In genomic region chr15:39781147-39781966, GRCh38 we compare ENCODE assay signal across 10 cellular contexts. TPM values are rescaled to one million over a fixed set of nuclear protein-coding genes. Genes with fewer than 3 reads are reported as not detected.
A peak's percentile ranks its signal among the peaks of the same experiment; 100 is the strongest.
DNase-seq lines count a peak whose midpoint lies in the region; ATAC-seq and TF ChIP-seq lines count a peak whose summit lies in the region.
"Had no signal": no experiment of that assay in that cellular context is flagged by ENCODE, and none has a peak within 500 bp of the region (broad histone marks: within the 10 kb centered on the region; RNA-seq: fewer than 3 reads in every experiment).

No MANE protein-coding gene starts in this region.

- peak overlapping the region; percentile 37 for H3K27ac ChIP-seq in RWPE2 (ENCODE audit: poor library complexity, severe bottlenecking)
- H3K27ac ChIP-seq in effector memory CD4-positive, alpha-beta T cell (ENCODE audit: insufficient read depth, low read length, poor library complexity, severe bottlenecking): peak overlapping the region; percentile 43
- H3K27ac ChIP-seq: foreskin keratinocyte, suprapubic skin had no signal

- no peak for ATAC-seq in activated naive CD4-positive, alpha-beta T cell treated with anti-CD3 and anti-CD28 coated beads, Interleukin-2, amount 50 U/mL, for 72 hours
- ATAC-seq in RWPE2 (ENCODE audit: low read depth): no peak
- no peak for ATAC-seq in stimulated activated memory B cell treated with anti-CD40 and anti-IgM and Interleukin-4, amounts not matched to agents 10 μg/mL and 1 μg/mL and 100 μg/mL, for 72 hours

- H3K4me3 ChIP-seq in RWPE2 (ENCODE audit: severe bottlenecking): no peak overlapping the region
- no peak overlapping the region for H3K4me3 ChIP-seq in effector memory CD4-positive, alpha-beta T cell (ENCODE audit: insufficient read depth, low read depth, low read length, poor library complexity, severe bottlenecking)

- no peaks in the 10 kb centered on the region for H3K9me3 Mint-ChIP-seq in activated naive CD4-positive, alpha-beta T cell treated with anti-CD3 and anti-CD28 coated beads for 36 hours
- no peaks in the 10 kb centered on the region for H3K9me3 Mint-ChIP-seq in activated naive CD4-positive, alpha-beta T cell treated with anti-CD3 and anti-CD28 coated beads, Interleukin-2, amount 50 U/mL, for 72 hours
- H3K9me3 Mint-ChIP-seq in stimulated activated memory B cell treated with anti-CD40 and anti-IgM and Interleukin-4, amounts not matched to agents 10 μg/mL and 1 μg/mL and 100 μg/mL, for 72 hours: no peaks in the 10 kb centered on the region

- CTCF ChIA-PET in activated naive CD4-positive, alpha-beta T cell treated with anti-CD3 and anti-CD28 coated beads for 36 hours (lab: Charles Lee): no interaction called here

- H3K4me1 ChIP-seq in RWPE2 (ENCODE audit: insufficient read depth, poor library complexity, severe bottlenecking): peaks cover 26% of the 10 kb centered on the region
- peaks cover 6% of the 10 kb centered on the region for H3K4me1 ChIP-seq in effector memory CD4-positive, alpha-beta T cell (ENCODE audit: control insufficient read depth, insufficient read depth, low read length, poor library complexity, severe bottlenecking)

- no peaks in the 10 kb centered on the region for H3K27me3 Mint-ChIP-seq in activated naive CD4-positive, alpha-beta T cell treated with anti-CD3 and anti-CD28 coated beads for 36 hours (ENCODE audit: low read depth)
- H3K27me3 Mint-ChIP-seq in stimulated activated memory B cell treated with anti-CD40 and anti-IgM and Interleukin-4, amounts not matched to agents 10 μg/mL and 1 μg/mL and 100 μg/mL, for 72 hours: peaks cover 11% of the 10 kb centered on the region

- no peak for TF ChIP-seq CTCF in RWPE2 (IDR thresholded peaks at IDR 0.05; ENCODE audit: poor library complexity, severe bottlenecking)

- H3K36me3 Mint-ChIP-seq in activated naive CD4-positive, alpha-beta T cell treated with anti-CD3 and anti-CD28 coated beads for 36 hours (ENCODE audit: low read depth): no peaks in the 10 kb centered on the region
- peaks cover 0 to 12% of the 10 kb centered on the region in 2 donors for H3K36me3 Mint-ChIP-seq in activated naive CD4-positive, alpha-beta T cell treated with anti-CD3 and anti-CD28 coated beads, Interleukin-2, amount 50 U/mL, for 72 hours
- H3K36me3 Mint-ChIP-seq in stimulated activated memory B cell treated with anti-CD40 and anti-IgM and Interleukin-4, amounts not matched to agents 10 μg/mL and 1 μg/mL and 100 μg/mL, for 72 hours: no peaks in the 10 kb centered on the region

- H3K9me3 ChIP-seq in RWPE2 (ENCODE audit: severe bottlenecking): no peaks in the 10 kb centered on the region
- H3K9me3 ChIP-seq in effector memory CD4-positive, alpha-beta T cell (ENCODE audit: control insufficient read depth, low read length): no peaks in the 10 kb centered on the region
- H3K9me3 ChIP-seq: suprapubic skin had no signal

- H3K4me3 Mint-ChIP-seq in activated naive CD4-positive, alpha-beta T cell treated with anti-CD3 and anti-CD28 coated beads for 36 hours: peak overlapping the region; percentile 77
- peak overlapping the region; percentile 38 for H3K4me3 Mint-ChIP-seq in stimulated activated memory B cell treated with anti-CD40 and anti-IgM and Interleukin-4, amounts not matched to agents 10 μg/mL and 1 μg/mL and 100 μg/mL, for 72 hours

- no peaks in the 10 kb centered on the region for H3K36me3 ChIP-seq in RWPE2 (ENCODE audit: low read depth)
- H3K36me3 ChIP-seq in effector memory CD4-positive, alpha-beta T cell (ENCODE audit: control insufficient read depth, insufficient read depth, low read length): no peaks in the 10 kb centered on the region
- H3K36me3 ChIP-seq: suprapubic skin had no signal

- peaks cover 40% of the 10 kb centered on the region for H3K4me1 Mint-ChIP-seq in activated naive CD4-positive, alpha-beta T cell treated with anti-CD3 and anti-CD28 coated beads for 36 hours (ENCODE audit: low read depth)
- peaks cover 30% of the 10 kb centered on the region for H3K4me1 Mint-ChIP-seq in stimulated activated memory B cell treated with anti-CD40 and anti-IgM and Interleukin-4, amounts not matched to agents 10 μg/mL and 1 μg/mL and 100 μg/mL, for 72 hours

- DNase-seq in activated naive CD4-positive, alpha-beta T cell treated with anti-CD3 and anti-CD28 coated beads for 36 hours: no peak
- no peak for DNase-seq in activated naive CD4-positive, alpha-beta T cell treated with anti-CD3 and anti-CD28 coated beads, Interleukin-2, amount 50 U/mL, for 72 hours (ENCODE audit: low spot score in 2 of 2)
- DNase-seq in RWPE2 (ENCODE audit: low spot score) (no peak), dermis blood vessel endothelial cell (no peak), NK-92 (lab: John Stamatoyannopoulos, UW; ENCODE audit: unreplicated experiment) (no peak)
- no peak for DNase-seq in effector memory CD4-positive, alpha-beta T cell
- no peak for DNase-seq in stimulated activated CD4-positive, alpha-beta T cell treated with anti-CD3 and anti-CD28 coated beads, Interleukin-15, amount 100 ng/mL, for 24 hours

- H3K27ac Mint-ChIP-seq in activated naive CD4-positive, alpha-beta T cell treated with anti-CD3 and anti-CD28 coated beads for 36 hours: peak overlapping the region; percentile 15
- peak overlapping the region in 1 of 2 donors; percentile 84 for H3K27ac Mint-ChIP-seq in activated naive CD4-positive, alpha-beta T cell treated with anti-CD3 and anti-CD28 coated beads, Interleukin-2, amount 50 U/mL, for 72 hours
- peak overlapping the region; percentile 90 for H3K27ac Mint-ChIP-seq in stimulated activated memory B cell treated with anti-CD40 and anti-IgM and Interleukin-4, amounts not matched to agents 10 μg/mL and 1 μg/mL and 100 μg/mL, for 72 hours

- H3K27me3 ChIP-seq in RWPE2 (ENCODE audit: insufficient read depth, poor library complexity, severe bottlenecking): no peaks in the 10 kb centered on the region
- no peaks in the 10 kb centered on the region for H3K27me3 ChIP-seq in effector memory CD4-positive, alpha-beta T cell (replicated peaks; ENCODE audit: control insufficient read depth, insufficient read depth, low read length, poor library complexity, severe bottlenecking)
- H3K27me3 ChIP-seq: foreskin keratinocyte, suprapubic skin had no signal

- intact Hi-C loops in activated naive CD4-positive, alpha-beta T cell treated with anti-CD3 and anti-CD28 coated beads for 36 hours (cut with micrococcal nuclease): loop anchor here (10.0 kb wide), 2 partner anchors 1217 to 1717 kb away; partner anchors contain the start of gene RASGRP1

RNA-seq across cellular contexts. Expression of gene FSIP1, which starts 1.3 kb away (rescaled TPM):
- under 1 TPM; 0.21 to 0.27 TPM for total RNA-seq in activated naive CD4-positive, alpha-beta T cell treated with anti-CD3 and anti-CD28 coated beads for 36 hours
- 1 to 10 TPM in 1 of 2 donors, under 1 TPM in 1; 0.18 to 1.1 TPM for total RNA-seq in activated naive CD4-positive, alpha-beta T cell treated with anti-CD3 and anti-CD28 coated beads, Interleukin-2, amount 50 U/mL, for 72 hours
- total RNA-seq in dermis blood vessel endothelial cell: 0.37 and 0.85 TPM in 2 replicates
